In the genomic region with DNA sequence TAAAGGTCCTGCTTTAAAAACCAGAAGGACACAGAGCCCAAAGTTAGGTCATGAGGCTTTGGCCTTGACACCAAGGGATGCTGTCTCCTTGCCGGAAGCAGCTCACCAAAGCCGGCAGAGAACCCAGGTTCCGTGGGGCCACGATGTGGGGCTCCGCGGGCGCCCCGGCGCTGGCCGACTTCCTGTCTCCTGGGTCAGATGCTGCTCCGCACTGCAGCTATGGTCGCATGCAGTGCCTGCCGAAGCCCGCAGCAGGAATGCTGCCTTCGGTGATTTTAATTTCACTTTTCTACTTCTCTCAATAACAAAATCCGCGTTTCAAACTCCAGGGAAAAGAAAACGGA, we compare ENCODE assay signal across 8 cellular contexts. TPM values are rescaled to one million over a fixed set of nuclear protein-coding genes. Genes with fewer than 3 reads are reported as not detected.
DNase-seq lines count a peak whose midpoint lies in the region; ATAC-seq and TF ChIP-seq lines count a peak whose summit lies in the region.

No MANE protein-coding gene starts in this region.

- H3K4me3 ChIP-seq in Panc1 (ENCODE audit: low read depth in 2 of 2, low read length in 2 of 2) (peak overlapping the region; percentile 89 to 93), cardiac muscle cell (peak overlapping the region; percentile 78), skeletal muscle tissue (ENCODE audit: low read length in 3 of 3) (peak overlapping the region; percentile 80 to 94 (median 89))

- H3K9me3 ChIP-seq in Panc1 (ENCODE audit: control insufficient read depth, insufficient read depth, low read depth, low read length) (no peaks in the 10 kb centered on the region), cardiac muscle cell (ENCODE audit: low read depth) (no peaks in the 10 kb centered on the region), skeletal muscle tissue (ENCODE audit: control insufficient read depth in 3 of 3, low read length in 3 of 3) (no peaks in the 10 kb centered on the region)

- H3K4me1 ChIP-seq in Panc1 (ENCODE audit: control insufficient read depth, insufficient read depth, low read length) (peaks cover 26% of the 10 kb centered on the region), cardiac muscle cell (ENCODE audit: low read depth) (peaks cover 13% of the 10 kb centered on the region), skeletal muscle tissue (ENCODE audit: control insufficient read depth in 3 of 3, insufficient read depth in 3 of 3, low read length in 3 of 3) (peaks cover 18 to 28% (median 21%) of the 10 kb centered on the region in 3 donors)

- H3K27me3 ChIP-seq in Panc1 (ENCODE audit: control insufficient read depth, insufficient read depth, low read length) = no peaks in the 10 kb centered on the region
- H3K27me3 ChIP-seq in cardiac muscle cell = no peaks in the 10 kb centered on the region
- H3K27me3 ChIP-seq in skeletal muscle tissue (ENCODE audit: control insufficient read depth in 3 of 3, insufficient read depth in 3 of 3, low read length in 3 of 3) = no peaks in the 10 kb centered on the region

- in situ Hi-C loops in Panc1 (cut with HindIII; ENCODE audit: low pct_unique_long_range_greater_than_20kb, low sequenced_read_pairs) = no loop called here

- TF ChIP-seq CTCF in C4-2B (conservative IDR thresholded peaks at IDR 0.05) (no peak), Panc1 (IDR thresholded peaks at IDR 0.05) (no peak), cardiac muscle cell (IDR thresholded peaks at IDR 0.05; ENCODE audit: low read depth, low read length) (no peak)

- ATAC-seq in GM21529 (IDR thresholded peaks at IDR 0.05; ENCODE audit: unreplicated experiment) (peak; percentile 48), Panc1 (peak; percentile 54)

- POLR2A ChIA-PET in Panc1 (lab: Charles Lee) = interaction anchor here (0.6 to 0.7 kb wide), 2 partner anchors 21 to 264 kb away, joined by 3 to 4 read pairs; no protein-coding TSS in a partner anchor

- H3K27ac ChIP-seq in C4-2B (peak overlapping the region; percentile 89), Panc1 (ENCODE audit: low read length) (peak overlapping the region; percentile 90), cardiac muscle cell (peak overlapping the region; percentile 95), skeletal muscle tissue (ENCODE audit: low read depth, low read length) (peak overlapping the region; percentile 76)

- BruUV-seq in Panc1 (replicated peaks; lab: Mats Ljungman, UMichigan) = no TSS peak

- CTCF ChIA-PET in Panc1 (lab: Charles Lee) = no interaction called here

- peaks cover 2% of the 10 kb centered on the region; the same call in 1 of the 2 replicates for H3K36me3 ChIP-seq in Panc1 (ENCODE audit: control insufficient read depth, insufficient read depth, low read length)
- H3K36me3 ChIP-seq in cardiac muscle cell = peaks cover 11% of the 10 kb centered on the region
- H3K36me3 ChIP-seq in skeletal muscle tissue (ENCODE audit: control insufficient read depth in 3 of 3, insufficient read depth in 3 of 3, low read length in 3 of 3) = peaks cover 5 to 12% (median 6%) of the 10 kb centered on the region in 3 donors

- intact Hi-C loops in Panc1 (cut with micrococcal nuclease; ENCODE audit: unreplicated experiment) = no loop called here

- H3K9ac ChIP-seq in skeletal muscle tissue (ENCODE audit: low read depth in 1 of 3, low read length in 3 of 3) = peak overlapping the region; percentile 87 to 92 (median 92)

- DNase-seq in Panc1 (ENCODE audit: low read depth, low spot score) (no peak), cardiac muscle cell (ENCODE audit: low read depth in 1 of 2, low spot score in 1 of 2) (no peak), HCEC 1CT (no peak), NCI-H187 treated with DMSO at 0.1 percent for 48 hours (lab: John Stamatoyannopoulos, UW) (no peak)
- DNase-seq in activated gamma-delta T cell treated with anti-CD3 and anti-CD28 coated beads, Interleukin-2, amount 50 U/mL, for 16 hours (ENCODE audit: low read depth) = peak; percentile 42

RNA-seq across cellular contexts. Expression of a gene that starts 0.5 kb away (rescaled TPM):
- total RNA-seq in Panc1 (2021; ENCODE audit: unreplicated experiment) (118 TPM), cardiac muscle cell (119 and 183 TPM in 2 replicates), skeletal muscle tissue (18.3 TPM)
- polyA plus RNA-seq in Panc1 (2012; ENCODE audit: insufficient read length) = 169 TPM
- 226 and 269 TPM in 2 replicates for polyA plus RNA-seq in cardiac muscle cell

RNA-seq across cellular contexts. Expression of a gene that starts 11.4 kb away (rescaled TPM):
- total RNA-seq in Panc1 (2021; ENCODE audit: unreplicated experiment) = 613 TPM
- polyA plus RNA-seq in Panc1 (2012; ENCODE audit: insufficient read length) = 788 TPM
- 712 and 1,446 TPM in 2 replicates for total RNA-seq in cardiac muscle cell
- 789 and 1,014 TPM in 2 replicates for polyA plus RNA-seq in cardiac muscle cell
- total RNA-seq in skeletal muscle tissue = 481 TPM

RNA-seq across cellular contexts. Expression of a gene that starts 47.0 kb away (rescaled TPM):
- total RNA-seq in Panc1 (2021; ENCODE audit: unreplicated experiment) (43.2 TPM), cardiac muscle cell (56.7 and 82.7 TPM in 2 replicates), skeletal muscle tissue (4.7 TPM)
- 29.4 TPM for polyA plus RNA-seq in Panc1 (2012; ENCODE audit: insufficient read length)
- polyA plus RNA-seq in cardiac muscle cell = 59.1 and 60.9 TPM in 2 replicates

RNA-seq across cellular contexts. Expression of a gene that starts 49.9 kb away (rescaled TPM):
- total RNA-seq in Panc1 (2021; ENCODE audit: unreplicated experiment) (0.51 TPM), cardiac muscle cell (0.53 and 0.69 TPM in 2 replicates), skeletal muscle tissue (0.52 TPM)
- 1.9 TPM for polyA plus RNA-seq in Panc1 (2012; ENCODE audit: insufficient read length)
- polyA plus RNA-seq in cardiac muscle cell = 0.92 and 2.9 TPM in 2 replicates
